Comparison of ENCODE assay signal across 13 cellular contexts in the genomic region with DNA sequence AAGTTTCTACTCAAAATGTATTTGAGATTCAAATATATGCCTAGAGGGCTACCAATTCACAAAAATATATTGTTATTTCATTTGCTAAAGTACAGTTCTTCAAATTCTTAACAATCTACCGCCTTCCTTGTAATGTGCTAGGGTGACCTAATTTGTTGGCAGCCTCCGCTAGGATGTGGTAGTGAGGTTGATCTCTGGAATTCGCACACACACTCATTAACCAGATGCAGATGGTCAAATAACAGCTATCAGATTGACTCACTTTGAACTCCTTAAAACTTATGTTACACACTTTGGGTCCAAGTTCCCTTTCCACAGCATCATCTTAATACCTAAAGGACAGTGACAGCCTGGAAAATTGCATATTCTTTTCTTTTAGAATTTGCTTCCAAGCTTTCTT.
DNase-seq lines count a peak whose midpoint lies in the region; ATAC-seq, FAIRE-seq and TF ChIP-seq lines count a peak whose summit lies in the region.
"Had no signal": no experiment of that assay in that cellular context is flagged by ENCODE, and none has a peak within 500 bp of the region (broad histone marks: within the 10 kb centered on the region; RNA-seq: fewer than 3 reads in every experiment).

No MANE protein-coding gene starts in this region.

- H3K27me3 ChIP-seq in pancreas, result no peaks in the 10 kb centered on the region
- H3K27me3 ChIP-seq: SJSA1, stomach had no signal

- H3K36me3 ChIP-seq in pancreas, result no peaks in the 10 kb centered on the region
- H3K36me3 ChIP-seq: SJSA1, stomach had no signal

- H3K9me3 ChIP-seq in pancreas, result no peaks in the 10 kb centered on the region
- H3K9me3 ChIP-seq: SJSA1 had no signal

- intact Hi-C loops in pancreas (cut with DNase I) (no loop called here), posterior cingulate gyrus (cut with DNase I) (no loop called here)

- H3K4me3 ChIP-seq in fibroblast of mammary gland (ENCODE audit: control insufficient read depth, low read depth, low read length), result no peak overlapping the region
- H3K4me3 ChIP-seq in pancreas, result no peak overlapping the region
- H3K4me3 ChIP-seq: SJSA1, stomach had no signal

- WGBS in pancreas, 2 donors, result 49 to 56% methylated on average over 3 of the region's 3 CpGs

- H3K27ac ChIP-seq in pancreas, result no peak overlapping the region
- H3K27ac ChIP-seq: SJSA1, stomach had no signal

- ATAC-seq in pancreas (peak; percentile 53 to 73 (median 68)), HG02759 (IDR thresholded peaks at IDR 0.05; ENCODE audit: unreplicated experiment) (no peak), esophagus mucosa (no peak), HG02852 (IDR thresholded peaks at IDR 0.05; ENCODE audit: unreplicated experiment) (no peak)
- ATAC-seq: natural killer cell had no signal

- DNase-seq in EL (peak; percentile 92), RKO (ENCODE audit: low spot score) (peak; percentile 92), fibroblast of mammary gland (ENCODE audit: low read depth) (peak; percentile 97), pancreas (peak in 2 of 6 donors; percentile 7 to 19), posterior cingulate gyrus (no peak)
- DNase-seq: activated CD4-positive, CD25-positive, alpha-beta regulatory T cell treated with anti-CD3 and anti-CD28 coated beads, Interleukin-2, amount 50 U/mL, for 72 hours; natural killer cell; stimulated activated CD4-positive, alpha-beta T cell treated with anti-CD3 and anti-CD28 coated beads, Interleukin-1b, Interleukin-23, amount 100 ng/mL, for 48 hours; stomach had no signal

- FAIRE-seq in pancreas (lab: Jason Lieb, UNC), result no peak

- H3K4me1 ChIP-seq in pancreas, result peaks cover 0 to 4% (median 0%) of the 10 kb centered on the region in 3 donors
- H3K4me1 ChIP-seq: SJSA1, stomach had no signal

- TF ChIP-seq CTCF in fibroblast of mammary gland (conservative IDR thresholded peaks at IDR 0.05; ENCODE audit: control insufficient read depth, insufficient read depth, low read depth, low read length), result no peak
- no peak for TF ChIP-seq CTCF in pancreas (IDR thresholded peaks at IDR 0.05)

Comparison
In these comparisons a context has a peak if more than half of its experiments do, and no peak if none do; other contexts are left out.
1. DNase-seq: peak in EL (single experiment), RKO (single experiment) and fibroblast of mammary gland (single experiment); none in posterior cingulate gyrus (0 of 10).
2. ATAC-seq: peak in pancreas (4 of 4); none in HG02759 (single experiment), esophagus mucosa (single experiment) and HG02852 (single experiment).